Comparison of ENCODE assay signal across 1 cellular context in genomic region chr17:69276279-69276678, GRCh38. TPM values are rescaled to one million over a fixed set of nuclear protein-coding genes. Genes with fewer than 3 reads are reported as not detected.
"Had no signal": no experiment of that assay in that cellular context is flagged by ENCODE, and none has a peak within 500 bp of the region (broad histone marks: within the 10 kb centered on the region; RNA-seq: fewer than 3 reads in every experiment).

No MANE protein-coding gene starts in this region.

RNA-seq across cellular contexts. Expression of gene ABCA10, which starts 47.7 kb away (rescaled TPM):
- polyA plus RNA-seq: naive thymus-derived CD4-positive, alpha-beta T cell had no signal
